1 cellular context compared by ENCODE assay signal in the genomic region with DNA sequence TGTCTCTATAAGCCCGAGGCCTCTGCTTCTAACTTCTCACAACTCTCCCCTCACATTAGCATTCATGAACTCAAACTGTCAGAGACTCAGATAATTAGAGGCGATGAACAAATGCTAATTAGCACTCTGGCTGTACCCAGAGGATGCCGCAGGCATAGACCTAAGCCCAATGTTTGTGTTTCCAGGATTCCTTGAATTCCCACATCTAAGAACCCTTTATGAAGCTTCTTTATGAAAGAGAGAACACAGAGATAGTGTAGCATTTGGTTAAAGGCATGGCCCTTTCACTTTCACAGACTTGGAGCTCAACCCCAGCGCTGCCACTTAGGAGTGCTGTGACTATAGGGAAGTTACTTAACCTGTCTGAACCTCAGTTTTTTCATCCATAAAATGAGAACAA.
TF ChIP-seq lines count a peak whose summit lies in the region.

No MANE protein-coding gene starts in this region.

TF ChIP-seq in GM23338, 12 proteins besides CTCF, POLR2A, EP300 and RAD21 (continued from another document):
- TF ChIP-seq ZNF462 (CRISPR knock-in tag; IDR thresholded peaks at IDR 0.05), result no peak
- no peak for TF ChIP-seq STAT1 (IDR thresholded peaks at IDR 0.05; ENCODE audit: unreplicated experiment)
- TF ChIP-seq NANOG (IDR thresholded peaks at IDR 0.05; ENCODE audit: borderline replicate concordance), result no peak
- TF ChIP-seq EZH2phosphoT487 (IDR thresholded peaks at IDR 0.05; ENCODE audit: unreplicated experiment), result no peak
- TF ChIP-seq REST (IDR thresholded peaks at IDR 0.05; ENCODE audit: unreplicated experiment), result no peak
- no peak for TF ChIP-seq CREB1 (CRISPR knock-in tag; IDR thresholded peaks at IDR 0.05; ENCODE audit: low read depth)
- TF ChIP-seq JUNB (IDR thresholded peaks at IDR 0.05; ENCODE audit: unreplicated experiment), result no peak
- no peak for TF ChIP-seq POLR2AphosphoS5 (IDR thresholded peaks at IDR 0.05; ENCODE audit: low read depth)
